13 cellular contexts compared by ENCODE assay signal in genomic region chr5:133106343-133106742, GRCh38. TPM values are rescaled to one million over a fixed set of nuclear protein-coding genes. Genes with fewer than 3 reads are reported as not detected.
DNase-seq lines count a peak whose midpoint lies in the region; ATAC-seq, FAIRE-seq and TF ChIP-seq lines count a peak whose summit lies in the region.
"Had no signal": no experiment of that assay in that cellular context is flagged by ENCODE, and none has a peak within 500 bp of the region (broad histone marks: within the 10 kb centered on the region; RNA-seq: fewer than 3 reads in every experiment).

No MANE protein-coding gene starts in this region.

- H3K4me2 ChIP-seq in BLaER1 treated with 17β-estradiol and CSF1 and Interleukin-3, amounts not matched to agents 10 nM and 100 nM: peak overlapping the region in 7 of 11 experiments; percentile 59 to 66 (median 63); a peak in 13 of 22 replicates
- peak overlapping the region; percentile 73 for H3K4me2 ChIP-seq in OCI-LY7 (ENCODE audit: low read length)
- H3K4me2 ChIP-seq: SK-N-SH had no signal

- H3K4me3 ChIP-seq in BLaER1 treated with 17β-estradiol and CSF1 and Interleukin-3, amounts not matched to agents 10 nM and 100 nM: no peak overlapping the region
- peak overlapping the region; percentile 22 for H3K4me3 ChIP-seq in OCI-LY7 (ENCODE audit: low read depth, low read length, poor library complexity, severe bottlenecking)
- H3K4me3 ChIP-seq in naive thymus-derived CD4-positive, alpha-beta T cell (ENCODE audit: low read length): no peak overlapping the region

- no peaks in the 10 kb centered on the region; the same call in 1 of the 2 replicates for H3K79me2 ChIP-seq in OCI-LY7 (ENCODE audit: insufficient read depth, low read depth, low read length)

- no peak overlapping the region for H2AFZ ChIP-seq in OCI-LY7 (ENCODE audit: low read length)

- TF ChIP-seq CTCF in OCI-LY7 (conservative IDR thresholded peaks at IDR 0.05; ENCODE audit: low read length) (no peak), type B pancreatic cell (conservative IDR thresholded peaks at IDR 0.05) (no peak)

- no peaks in the 10 kb centered on the region for H3K9me2 ChIP-seq in OCI-LY7 (ENCODE audit: insufficient read depth, low read length)
- H3K9me2 ChIP-seq: SK-N-SH had no signal

- intact Hi-C loops in OCI-LY7 (cut with micrococcal nuclease; ENCODE audit: unreplicated experiment): loop anchor here (5.0 kb wide), 2 partner anchors 74 to 831 kb away; no protein-coding TSS in a partner anchor
- intact Hi-C loops in naive thymus-derived CD4-positive, alpha-beta T cell (cut with micrococcal nuclease): no loop called here

- BruUV-seq in OCI-LY7 (replicated peaks; lab: Mats Ljungman, UMichigan): no TSS peak

- no peak for ATAC-seq in naive thymus-derived CD4-positive, alpha-beta T cell
- no peak for ATAC-seq in GM21423 (IDR thresholded peaks at IDR 0.05; ENCODE audit: unreplicated experiment)

- H4K20me1 ChIP-seq in BLaER1 treated with 17β-estradiol and CSF1 and Interleukin-3, amounts not matched to agents 10 nM and 100 nM: peaks cover 4 to 44% (median 19%) of the 10 kb centered on the region in 11 experiments; a peak in 11 of 22 replicates
- H4K20me1 ChIP-seq in OCI-LY7 (ENCODE audit: insufficient read depth, low read length): no peaks in the 10 kb centered on the region

- 0 out of 2 replicates have a peak, but pooled peaks have one; percentile 30 for TF ChIP-seq POLR2A in GM12892 (IDR thresholded peaks at IDR 0.05; ENCODE audit: low read depth, low read length)

- H3K36me3 Mint-ChIP-seq in naive thymus-derived CD4-positive, alpha-beta T cell: peaks cover 0 to 31% (median 14%) of the 10 kb centered on the region in 5 donors
- H3K36me3 Mint-ChIP-seq in type B pancreatic cell: peaks cover 21% of the 10 kb centered on the region

- no peaks in the 10 kb centered on the region for H3K9me3 ChIP-seq in BLaER1 treated with 17β-estradiol and CSF1 and Interleukin-3, amounts not matched to agents 10 nM and 100 nM (replicated peaks in 1 of 11)
- H3K9me3 ChIP-seq in OCI-LY7 (ENCODE audit: low read length): no peaks in the 10 kb centered on the region
- no peaks in the 10 kb centered on the region for H3K9me3 ChIP-seq in naive thymus-derived CD4-positive, alpha-beta T cell (ENCODE audit: control insufficient read depth in 2 of 3, low read length in 3 of 3)
- H3K9me3 ChIP-seq: SK-N-SH had no signal

- H3K36me3 ChIP-seq in BLaER1 treated with 17β-estradiol and CSF1 and Interleukin-3, amounts not matched to agents 10 nM and 100 nM: peaks cover 38 to 56% (median 45%) of the 10 kb centered on the region in 11 experiments
- peaks cover 56% of the 10 kb centered on the region for H3K36me3 ChIP-seq in OCI-LY7 (ENCODE audit: insufficient read depth, low read length)
- peaks cover 8 to 42% (median 9%) of the 10 kb centered on the region in 3 experiments for H3K36me3 ChIP-seq in naive thymus-derived CD4-positive, alpha-beta T cell (ENCODE audit: control insufficient read depth in 2 of 3, insufficient read depth in 3 of 3, low read length in 3 of 3)

- CTCF ChIA-PET in OCI-LY7 (lab: Charles Lee; ENCODE audit: unreplicated experiment): no interaction called here
- CTCF ChIA-PET in naive thymus-derived CD4-positive, alpha-beta T cell (lab: Charles Lee): no interaction called here

- peaks cover 13 to 69% (median 58%) of the 10 kb centered on the region in 10 experiments; a peak in 19 of 20 replicates for H3K4me1 ChIP-seq in BLaER1 treated with 17β-estradiol and CSF1 and Interleukin-3, amounts not matched to agents 10 nM and 100 nM
- peaks cover 75% of the 10 kb centered on the region for H3K4me1 ChIP-seq in OCI-LY7 (ENCODE audit: insufficient read depth, low read length, poor library complexity, severe bottlenecking)
- peaks cover 0 to 10% of the 10 kb centered on the region in 2 donors for H3K4me1 ChIP-seq in naive thymus-derived CD4-positive, alpha-beta T cell (ENCODE audit: control insufficient read depth in 2 of 2, insufficient read depth in 2 of 2, low read length in 2 of 2)

- H3K9me3 Mint-ChIP-seq in naive thymus-derived CD4-positive, alpha-beta T cell: peaks cover 0 to 3% (median 0%) of the 10 kb centered on the region in 11 donors
- no peaks in the 10 kb centered on the region for H3K9me3 Mint-ChIP-seq in type B pancreatic cell

- peak overlapping the region in 4 of 11 experiments; percentile 15 to 45 (median 34); a peak in 5 of 22 replicates for H3K9ac ChIP-seq in BLaER1 treated with 17β-estradiol and CSF1 and Interleukin-3, amounts not matched to agents 10 nM and 100 nM
- H3K9ac ChIP-seq: SK-N-SH had no signal

- H3K27me3 Mint-ChIP-seq in naive thymus-derived CD4-positive, alpha-beta T cell: peaks cover 0 to 6% (median 0%) of the 10 kb centered on the region in 5 donors
- peaks cover 3% of the 10 kb centered on the region for H3K27me3 Mint-ChIP-seq in type B pancreatic cell

- POLR2A ChIA-PET in OCI-LY7 (lab: Charles Lee): interaction anchor here (0.6 to 4.5 kb wide), 5 partner anchors 9 to 1800 kb away, joined by 3 to 41 read pairs (median 3); partner anchors contain the start of gene HSPA4
- POLR2A ChIA-PET in naive thymus-derived CD4-positive, alpha-beta T cell (lab: Charles Lee): no interaction called here

- no peak for FAIRE-seq in GM12892 (lab: Jason Lieb, UNC)

- peak overlapping the region in 7 of 9 donors; percentile 6 to 90 (median 46) for H3K27ac Mint-ChIP-seq in naive thymus-derived CD4-positive, alpha-beta T cell
- no peak overlapping the region for H3K27ac Mint-ChIP-seq in type B pancreatic cell

- DNase-seq in GM12892 (ENCODE audit: insufficient read length) (no peak), OCI-LY7 (ENCODE audit: low spot score) (peak; percentile 45), type B pancreatic cell (ENCODE audit: extremely low spot score, unreplicated experiment) (no peak), CD1c-positive myeloid dendritic cell (ENCODE audit: extremely low spot score) (no peak)
- no peak for DNase-seq in naive thymus-derived CD4-positive, alpha-beta T cell
- DNase-seq: DMS153, HCEC 1CT, NCI-H1092, NCI-H345, NCI-H69, SK-N-SH had no signal

- H3K27ac ChIP-seq in BLaER1 treated with 17β-estradiol and CSF1 and Interleukin-3, amounts not matched to agents 10 nM and 100 nM: peak overlapping the region in 7 of 11 experiments; percentile 25 to 71 (median 58); a peak in 14 of 22 replicates
- H3K27ac ChIP-seq in OCI-LY7 (ENCODE audit: low read depth, low read length, poor library complexity, severe bottlenecking): peak overlapping the region; percentile 99
- H3K27ac ChIP-seq in naive thymus-derived CD4-positive, alpha-beta T cell (ENCODE audit: low read depth, low read length): no peak overlapping the region

- no peaks in the 10 kb centered on the region for H3K27me3 ChIP-seq in BLaER1 treated with 17β-estradiol and CSF1 and Interleukin-3, amounts not matched to agents 10 nM and 100 nM
- no peaks in the 10 kb centered on the region for H3K27me3 ChIP-seq in naive thymus-derived CD4-positive, alpha-beta T cell (ENCODE audit: control insufficient read depth in 2 of 2, insufficient read depth in 2 of 2, low read length in 2 of 2)

- H3K4me3 Mint-ChIP-seq in naive thymus-derived CD4-positive, alpha-beta T cell: peak overlapping the region in 1 of 10 donors; percentile 2
- H3K4me3 Mint-ChIP-seq in type B pancreatic cell: no peak overlapping the region

- peaks cover 18 to 35% (median 30%) of the 10 kb centered on the region in 7 donors for H3K4me1 Mint-ChIP-seq in naive thymus-derived CD4-positive, alpha-beta T cell
- peaks cover 5% of the 10 kb centered on the region for H3K4me1 Mint-ChIP-seq in type B pancreatic cell (ENCODE audit: unreplicated experiment)

RNA-seq across cellular contexts. Expression of gene HSPA4, which starts 54.5 kb away (rescaled TPM):
- polyA plus RNA-seq in GM12892 (2012; ENCODE audit: missing spikeins): 68.6 TPM
- total RNA-seq in OCI-LY7 (2014; rRNA removed; shearing (Covaris generic)): 65.4 and 86.6 TPM in 2 replicates
- total RNA-seq in OCI-LY7 (2022) (190 and 226 TPM in 2 replicates), type B pancreatic cell (ENCODE audit: low replicate concordance) (134 and 140 TPM in 2 replicates)
- total RNA-seq in naive thymus-derived CD4-positive, alpha-beta T cell: 100 to 1,000 TPM in 1 of 5 experiments, 10 to 100 TPM in 4; 42.1 to 103 (median 50.0) TPM
- polyA plus RNA-seq in naive thymus-derived CD4-positive, alpha-beta T cell: 10 to 100 TPM; 37.7 to 38.5 TPM
